ENCODE assay signal across 26 cellular contexts in the genomic region with DNA sequence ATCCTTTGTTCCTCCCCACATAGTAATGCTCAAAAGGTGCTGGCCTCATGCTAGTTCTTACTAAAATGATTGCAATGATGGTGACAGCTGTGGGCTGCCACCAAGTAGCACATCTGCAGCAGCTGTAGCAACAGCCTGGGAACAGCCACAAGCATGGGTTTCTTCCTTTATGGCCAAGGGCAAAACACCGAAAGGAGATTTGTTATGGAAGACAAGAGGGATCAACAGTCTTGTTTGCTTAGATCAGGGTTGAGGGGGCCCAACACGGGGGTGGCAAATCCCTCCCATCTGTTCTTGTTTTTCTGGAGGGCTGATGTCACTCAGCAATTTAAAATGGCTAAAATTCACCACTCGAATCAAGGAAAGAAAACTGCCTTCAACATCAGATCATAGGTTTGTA.
DNase-seq lines count a peak whose midpoint lies in the region; ATAC-seq lines count a peak whose summit lies in the region.
"Had no signal": no experiment of that assay in that cellular context is flagged by ENCODE, and none has a peak within 500 bp of the region (broad histone marks: within the 10 kb centered on the region; RNA-seq: fewer than 3 reads in every experiment).

No MANE protein-coding gene starts in this region.

- WGBS in neuronal stem cell (ENCODE audit: extremely low coverage in 2 of 2, insufficient read length in 2 of 2, insufficient replicate concordance in 1 of 2), 2 donors = no CpG with 5 or more reads among the region's 3 CpGs

- no peak overlapping the region for H3K9ac ChIP-seq in neuronal stem cell (ENCODE audit: low read depth, low read length, poor library complexity)
- H3K9ac ChIP-seq: BLaER1 had no signal

- ATAC-seq in esophagus mucosa (peak; percentile 37), HG03378 (IDR thresholded peaks at IDR 0.05; ENCODE audit: unreplicated experiment) (no peak)
- ATAC-seq: activated CD8-positive, alpha-beta T cell treated with anti-CD3 and anti-CD28 coated beads, Interleukin-2, amount 10 ng/mL, durations not matched to agents 7 days and 5 days; body of pancreas; GM12878; mucosa of descending colon; T-cell had no signal

- peaks cover 0 to 2% of the 10 kb centered on the region in 2 donors for H3K4me1 ChIP-seq in neuronal stem cell (ENCODE audit: control insufficient read depth in 2 of 2, insufficient read depth in 1 of 2, low read depth in 1 of 2, low read length in 2 of 2)
- H3K4me1 ChIP-seq: BLaER1, body of pancreas, SJSA1, testis, vagina had no signal

- H2AK5ac ChIP-seq in neuronal stem cell (ENCODE audit: low read depth, low read length) = no peak overlapping the region

- no peak overlapping the region for H3K27ac ChIP-seq in neuronal stem cell (replicated peaks; ENCODE audit: low read length)
- H3K27ac ChIP-seq: BLaER1, body of pancreas, SJSA1, testis, vagina had no signal

- no peak overlapping the region for H3K4me2 ChIP-seq in neuronal stem cell (ENCODE audit: insufficient read depth, low read length, poor library complexity, severe bottlenecking)
- H3K4me2 ChIP-seq: BLaER1 had no signal

- no peaks in the 10 kb centered on the region for H3K36me3 ChIP-seq in neuronal stem cell (replicated peaks in 1 of 2; ENCODE audit: control insufficient read depth in 2 of 2, insufficient read depth in 2 of 2, low read length in 2 of 2)
- H3K36me3 ChIP-seq: BLaER1, SJSA1, vagina had no signal

- H3K9me3 ChIP-seq in neuronal stem cell (replicated peaks in 1 of 2; ENCODE audit: control insufficient read depth in 2 of 2, insufficient read depth in 1 of 2, low read depth in 1 of 2, low read length in 2 of 2) = no peaks in the 10 kb centered on the region
- H3K9me3 ChIP-seq: BLaER1, body of pancreas, mucosa of descending colon, SJSA1, testis, vagina had no signal

- no peaks in the 10 kb centered on the region for H3K79me1 ChIP-seq in neuronal stem cell (ENCODE audit: low read depth, low read length)

- H3K27me3 ChIP-seq in neuronal stem cell (ENCODE audit: control insufficient read depth in 3 of 3, insufficient read depth in 3 of 3, low read depth in 1 of 3, low read length in 3 of 3) = no peaks in the 10 kb centered on the region
- H3K27me3 ChIP-seq: BLaER1, body of pancreas, SJSA1, testis, vagina had no signal

- H3K18ac ChIP-seq in neuronal stem cell (ENCODE audit: low read length) = peak overlapping the region; percentile 31

- H2BK120ac ChIP-seq in neuronal stem cell (ENCODE audit: low read depth, low read length) = no peak overlapping the region

- H2BK5ac ChIP-seq in neuronal stem cell (ENCODE audit: low read length) = no peak overlapping the region

- no peak overlapping the region for H2BK12ac ChIP-seq in neuronal stem cell (ENCODE audit: low read length)

- H4K91ac ChIP-seq in neuronal stem cell (ENCODE audit: low read depth, low read length, poor library complexity) = no peak overlapping the region

- H3K4ac ChIP-seq in neuronal stem cell (ENCODE audit: low read length) = no peak overlapping the region

- DNase-seq in DMS 273 treated with DMSO at 0.1 percent for 48 hours (lab: John Stamatoyannopoulos, UW) (peak; percentile 88), NCI-H524 treated with DMSO at 0.1 percent for 48 hours (lab: John Stamatoyannopoulos, UW) (peak; percentile 92), neuronal stem cell (ENCODE audit: low spot score) (no peak), NCI-H2081 treated with DMSO at 0.1 percent for 48 hours (lab: John Stamatoyannopoulos, UW) (no peak)
- DNase-seq in activated CD8-positive, alpha-beta memory T cell treated with anti-CD3 and anti-CD28 coated beads, Interleukin-2, amount 50 U/mL, for 48 hours = no peak
- DNase-seq in stimulated activated naive CD4-positive, alpha-beta T cell treated with Interleukin-2 at 50 U/mL for 16 hours (lab: John Stamatoyannopoulos, UW) = no peak
- DNase-seq: activated CD4-positive, alpha-beta T cell treated with anti-CD3 and anti-CD28 coated beads for 1 hour; activated CD8-positive, alpha-beta T cell treated with anti-CD3 and anti-CD28 coated beads, Interleukin-2, amount 10 ng/mL, durations not matched to agents 7 days and 5 days; activated gamma-delta T cell treated with Interleukin-2 at 50 U/mL for 16 hours; activated T-cell treated with anti-CD3 and anti-CD28 coated beads, Interleukin-2, amount 50 U/mL, for 1 hour; COR-L47; H7; immature natural killer cell; Kasumi-1; mucosa of descending colon; NCI-H187; NK-92 treated with Interleukin-12 subunit alpha and Interleukin-12 subunit beta, amount 100 ng/mL, for 24 hours; T-cell; testis had no signal

- H3K4me3 ChIP-seq in neuronal stem cell (ENCODE audit: low read length in 2 of 2) = no peak overlapping the region
- H3K4me3 ChIP-seq: BLaER1, body of pancreas, GM12878, mucosa of descending colon, SJSA1, testis, vagina had no signal

- H3K23ac ChIP-seq in neuronal stem cell (ENCODE audit: low read depth, low read length, poor library complexity) = no peak overlapping the region

- H2BK15ac ChIP-seq in neuronal stem cell (ENCODE audit: low read length) = no peak overlapping the region

- H3K14ac ChIP-seq in neuronal stem cell (ENCODE audit: low read length) = no peak overlapping the region

- H4K8ac ChIP-seq in neuronal stem cell (ENCODE audit: low read depth, low read length) = no peak overlapping the region

- H2AFZ ChIP-seq in neuronal stem cell (ENCODE audit: low read length) = no peak overlapping the region

Comparison
In these comparisons a context has a peak if more than half of its experiments do, and no peak if none do; other contexts are left out.
1. DNase-seq: peak in DMS 273 treated with DMSO at 0.1 percent for 48 hours (single experiment) and NCI-H524 treated with DMSO at 0.1 percent for 48 hours (single experiment); none in neuronal stem cell (single experiment), activated CD8-positive, alpha-beta memory T cell treated with anti-CD3 and anti-CD28 coated beads, Interleukin-2, amount 50 U/mL, for 48 hours (single experiment), NCI-H2081 treated with DMSO at 0.1 percent for 48 hours (single experiment) and stimulated activated naive CD4-positive, alpha-beta T cell treated with Interleukin-2 at 50 U/mL for 16 hours (single experiment).